In genomic region chr7:96786261-96786997, GRCh38 we compare ENCODE assay signal across 11 cellular contexts.
DNase-seq lines count a peak whose midpoint lies in the region; ATAC-seq and TF ChIP-seq lines count a peak whose summit lies in the region.
"Had no signal": no experiment of that assay in that cellular context is flagged by ENCODE, and none has a peak within 500 bp of the region (broad histone marks: within the 10 kb centered on the region; RNA-seq: fewer than 3 reads in every experiment).

No MANE protein-coding gene starts in this region.

- DNase-seq in NCI-H2081 (lab: John Stamatoyannopoulos, UW) (peak; percentile 71 to 84), adrenal gland (peak; percentile 19 to 62 (median 38)), iPS DF 19.7 (ENCODE audit: low read depth, low spot score) (peak; percentile 3), retina (peak; percentile 9)
- no peak for DNase-seq in stimulated activated CD4-positive, alpha-beta T cell treated with anti-CD3 and anti-CD28 coated beads, Interleukin-4, amount 100 ng/mL, for 1 hour
- DNase-seq: activated B cell treated with CpG ODN at 0.5 μM for 24 hours; activated CD8-positive, alpha-beta memory T cell treated with anti-CD3 and anti-CD28 coated beads, Interleukin-2, amount 50 U/mL, for 4 hours; EL; naive thymus-derived CD4-positive, alpha-beta T cell had no signal

- ATAC-seq in GM19397 (IDR thresholded peaks at IDR 0.05; ENCODE audit: unreplicated experiment) = no peak
- ATAC-seq in GM18520 (IDR thresholded peaks at IDR 0.05; ENCODE audit: unreplicated experiment) = no peak
- ATAC-seq: naive thymus-derived CD4-positive, alpha-beta T cell had no signal

- H3K27me3 ChIP-seq in adrenal gland = no peaks in the 10 kb centered on the region

- H3K27ac ChIP-seq in adrenal gland = no peak overlapping the region

- H3K9me3 ChIP-seq in adrenal gland (replicated peaks in 1 of 3) = no peaks in the 10 kb centered on the region

- no peak overlapping the region for H3K4me3 ChIP-seq in adrenal gland

- WGBS in adrenal gland, 4 donors = 55 to 58% (median 57%) methylated on average over 15 of the region's 15 CpGs

- peaks cover 0 to 4% of the 10 kb centered on the region in 2 donors for H3K4me1 ChIP-seq in adrenal gland (replicated peaks in 1 of 2)

- no peak for TF ChIP-seq CTCF in adrenal gland (IDR thresholded peaks at IDR 0.05)

- H3K36me3 ChIP-seq in adrenal gland (replicated peaks in 1 of 2) = no peaks in the 10 kb centered on the region

- intact Hi-C loops in adrenal gland (cut with DNase I) = no loop called here

- TF ChIP-seq POLR2A in adrenal gland (IDR thresholded peaks at IDR 0.05) = no peak
